Comparison of ENCODE assay signal across 23 cellular contexts in genomic region chr9:3043369-3043768, GRCh38.
DNase-seq lines count a peak whose midpoint lies in the region; ATAC-seq and TF ChIP-seq lines count a peak whose summit lies in the region.
"Had no signal": no experiment of that assay in that cellular context is flagged by ENCODE, and none has a peak within 500 bp of the region (broad histone marks: within the 10 kb centered on the region; RNA-seq: fewer than 3 reads in every experiment).

No MANE protein-coding gene starts in this region.

- H3K4me3 ChIP-seq in AG04449 (ENCODE audit: low read depth, low read length) (no peak overlapping the region), choroid plexus epithelial cell (ENCODE audit: low read depth, low read length) (no peak overlapping the region)
- H3K4me3 ChIP-seq: adrenal gland, K562 had no signal

- POLR2A ChIA-PET in AG04449 (lab: Yijun Ruan, JAX) = no interaction called here

- CTCF ChIA-PET in AG04449 (lab: Yijun Ruan, JAX) = no interaction called here

- DNase-seq in AG04449 (ENCODE audit: low read depth, low spot score) = peak; percentile 16
- DNase-seq in M059J (ENCODE audit: low read depth) = peak; percentile 39
- DNase-seq in choroid plexus epithelial cell (ENCODE audit: low read depth) = peak; percentile 68
- peak; percentile 1 to 28 for DNase-seq in lung microvascular endothelial cell (ENCODE audit: low read depth in 2 of 2)
- no peak for DNase-seq in SKM-1 (lab: John Stamatoyannopoulos, UW; ENCODE audit: unreplicated experiment)
- no peak for DNase-seq in superior temporal gyrus (ENCODE audit: extremely low spot score)
- DNase-seq in HUDEP-2 (lab: John Stamatoyannopoulos, UW; ENCODE audit: unreplicated experiment in 76 of 76) = no peak
- DNase-seq: activated CD4-positive, alpha-beta T cell treated with anti-CD3 and anti-CD28 coated beads, Interleukin-2, amount 50 U/mL, for 4 hours; activated effector memory CD4-positive, alpha-beta T cell treated with Interleukin-2 at 50 U/mL for 16 hours; adrenal gland; CD4-positive, alpha-beta T cell; erythroblast; GF-D8; GOT3; NCI-H187 treated with DMSO at 0.1 percent for 48 hours; NCI-H82; right cardiac atrium; SIG-M5; stimulated activated CD4-positive, alpha-beta T cell treated with anti-CD3 and anti-CD28 coated beads, Interleukin-15, amount 100 ng/mL, for 24 hours; substantia nigra; T-helper 17 cell had no signal

- ATAC-seq in esophagus mucosa = no peak
- ATAC-seq: K562, right cardiac atrium, T-helper 17 cell had no signal

- TF ChIP-seq CTCF in AG04449 (IDR thresholded peaks at IDR 0.05; ENCODE audit: insufficient read depth, low read length, missing control alignments) (no peak), choroid plexus epithelial cell (conservative IDR thresholded peaks at IDR 0.05; ENCODE audit: low read depth, low read length) (no peak)

Comparison
In these comparisons a context has a peak if more than half of its experiments do, and no peak if none do; other contexts are left out.
1. DNase-seq: peak in AG04449 (single experiment), M059J (single experiment), choroid plexus epithelial cell (single experiment) and lung microvascular endothelial cell (2 of 2); none in SKM-1 (single experiment), superior temporal gyrus (single experiment) and HUDEP-2 (0 of 76).